ENCODE assay signal across 15 cellular contexts in the genomic region with DNA sequence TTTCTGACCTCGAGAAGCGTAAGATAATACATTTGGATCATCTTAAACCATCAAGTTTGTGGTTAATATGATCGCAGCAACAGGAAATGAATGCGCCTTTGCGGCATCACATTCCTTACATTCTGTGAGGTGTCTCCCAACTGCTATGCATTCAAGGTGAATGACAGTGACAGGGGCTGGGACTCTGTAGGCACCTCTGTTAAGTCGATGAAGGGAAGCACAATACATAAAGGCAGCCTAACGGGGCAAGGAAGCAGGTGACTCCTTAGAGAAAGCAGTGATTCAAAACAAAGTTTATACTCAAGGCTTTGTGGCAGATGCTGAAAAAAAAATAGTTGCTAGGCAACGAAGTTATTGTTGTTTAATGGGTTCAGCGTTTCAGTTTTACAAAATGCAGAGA. TPM values are rescaled to one million over a fixed set of nuclear protein-coding genes. Genes with fewer than 3 reads are reported as not detected.
DNase-seq lines count a peak whose midpoint lies in the region; TF ChIP-seq lines count a peak whose summit lies in the region.
"Had no signal": no experiment of that assay in that cellular context is flagged by ENCODE, and none has a peak within 500 bp of the region (broad histone marks: within the 10 kb centered on the region; RNA-seq: fewer than 3 reads in every experiment).

No MANE protein-coding gene starts in this region.

- no peak overlapping the region for H3K4me2 ChIP-seq in mammary epithelial cell (ENCODE audit: insufficient read depth, low read depth, low read length)

- TF ChIP-seq POLR2A in vagina (IDR thresholded peaks at IDR 0.05) = no peak

- H3K9ac ChIP-seq in mammary epithelial cell (ENCODE audit: insufficient read depth, low read length) (no peak overlapping the region), endodermal cell (ENCODE audit: extremely low read depth, low read length, poor library complexity, severe bottlenecking) (no peak overlapping the region)

- intact Hi-C loops in MCF 10A (cut with micrococcal nuclease) (no loop called here), mammary epithelial cell (cut with micrococcal nuclease) (no loop called here), vagina (cut with DNase I) (no loop called here)

- peaks cover 31% of the 10 kb centered on the region for H3K79me2 ChIP-seq in mammary epithelial cell (ENCODE audit: insufficient read depth, low read length)

- POLR2A ChIA-PET in MCF 10A (lab: Yijun Ruan, JAX) = interaction anchor here (1.1 kb wide), 1 partner anchor 9 kb away, joined by 4 read pairs; no protein-coding TSS in a partner anchor

- no peak overlapping the region for H3K4me3 ChIP-seq in mammary epithelial cell (replicated peaks in 1 of 3; ENCODE audit: insufficient read depth in 1 of 3, low read depth in 2 of 3, low read length in 3 of 3)
- H3K4me3 ChIP-seq in SJCRH30 = no peak overlapping the region
- H3K4me3 ChIP-seq in endodermal cell (ENCODE audit: low read length) = no peak overlapping the region
- no peak overlapping the region for H3K4me3 ChIP-seq in vagina
- H3K4me3 ChIP-seq: heart right ventricle, left lung had no signal

- in situ Hi-C loops in mammary epithelial cell (cut with MboI; ENCODE audit: low sequenced_read_pairs in 2 of 2) = no loop called here

- peaks cover 11% of the 10 kb centered on the region for H3K36me3 ChIP-seq in mammary epithelial cell (ENCODE audit: insufficient read depth, low read length)
- H3K36me3 ChIP-seq in SJCRH30 = peaks cover 82% of the 10 kb centered on the region
- peaks cover 87% of the 10 kb centered on the region for H3K36me3 ChIP-seq in endodermal cell (ENCODE audit: control insufficient read depth, insufficient read depth, low read length)
- peaks cover 0 to 78% of the 10 kb centered on the region in 2 donors for H3K36me3 ChIP-seq in vagina

- H4K20me1 ChIP-seq in mammary epithelial cell (ENCODE audit: insufficient read depth, low read length) = no peaks in the 10 kb centered on the region

- H3K36me3 Mint-ChIP-seq in MCF 10A (ENCODE audit: insufficient read depth, unreplicated experiment) (peaks cover 89% of the 10 kb centered on the region), endodermal cell (ENCODE audit: low read depth) (peaks cover 77% of the 10 kb centered on the region), type B pancreatic cell (peaks cover 52% of the 10 kb centered on the region)

- DNase-seq in MCF 10A (ENCODE audit: unreplicated experiment) (no peak), mammary epithelial cell (no peak), SJCRH30 (peak; percentile 95 to 96), endodermal cell (no peak), type B pancreatic cell (ENCODE audit: extremely low spot score, unreplicated experiment) (no peak), vagina (ENCODE audit: extremely low spot score in 2 of 2) (no peak), NCI-H2029 (lab: John Stamatoyannopoulos, UW) (no peak), NCI-H526 (lab: John Stamatoyannopoulos, UW) (no peak)
- DNase-seq: activated CD4-positive, CD25-positive, alpha-beta regulatory T cell; DND-41; GOT3; heart right ventricle; left lung; NCI-H1694 treated with DMSO at 0.1 percent for 48 hours had no signal

- BruUV-seq in MCF 10A (replicated peaks; lab: Mats Ljungman, UMichigan) (no TSS peak), mammary epithelial cell (replicated peaks; lab: Mats Ljungman, UMichigan) (no TSS peak)

- H3K4me1 ChIP-seq in mammary epithelial cell (ENCODE audit: insufficient read depth, low read length) = peaks cover 4% of the 10 kb centered on the region
- H3K4me1 ChIP-seq in SJCRH30 = peaks cover 31% of the 10 kb centered on the region
- H3K4me1 ChIP-seq in endodermal cell (ENCODE audit: control insufficient read depth, insufficient read depth, low read length) = no peaks in the 10 kb centered on the region
- peaks cover 13% of the 10 kb centered on the region for H3K4me1 ChIP-seq in vagina

- no peak overlapping the region for H3K4me3 Mint-ChIP-seq in MCF 10A (ENCODE audit: unreplicated experiment)
- H3K4me3 Mint-ChIP-seq in endodermal cell = no peak overlapping the region
- H3K4me3 Mint-ChIP-seq in type B pancreatic cell = peak overlapping the region; percentile 16

- no peak for TF ChIP-seq CTCF in MCF 10A (IDR thresholded peaks at IDR 0.05; ENCODE audit: unreplicated experiment)
- TF ChIP-seq CTCF in mammary epithelial cell (conservative IDR thresholded peaks at IDR 0.05 in 1 of 2, IDR thresholded peaks at IDR 0.05 in 1 of 2; ENCODE audit: extremely low read depth in 1 of 2, insufficient read depth in 1 of 2, low read depth in 1 of 2, low read length in 2 of 2) = no peak
- TF ChIP-seq CTCF in endodermal cell (conservative IDR thresholded peaks at IDR 0.05) = no peak
- TF ChIP-seq CTCF in type B pancreatic cell (conservative IDR thresholded peaks at IDR 0.05) = no peak
- TF ChIP-seq CTCF in vagina (IDR thresholded peaks at IDR 0.05) = no peak

- H3K9me3 Mint-ChIP-seq in MCF 10A (ENCODE audit: unreplicated experiment) (no peaks in the 10 kb centered on the region), endodermal cell (no peaks in the 10 kb centered on the region), type B pancreatic cell (peaks cover 4% of the 10 kb centered on the region)

- no peaks in the 10 kb centered on the region for H3K27me3 ChIP-seq in mammary epithelial cell (ENCODE audit: insufficient read depth, low read length)
- no peaks in the 10 kb centered on the region for H3K27me3 ChIP-seq in SJCRH30
- H3K27me3 ChIP-seq in endodermal cell (ENCODE audit: control insufficient read depth, insufficient read depth, low read length, poor library complexity, severe bottlenecking) = no peaks in the 10 kb centered on the region
- no peaks in the 10 kb centered on the region for H3K27me3 ChIP-seq in vagina
- H3K27me3 ChIP-seq: heart right ventricle, left lung had no signal

- H3K9me3 ChIP-seq in mammary epithelial cell (replicated peaks; ENCODE audit: insufficient read depth, low read length) (peaks cover under 1% of the 10 kb centered on the region), SJCRH30 (replicated peaks) (no peaks in the 10 kb centered on the region), endodermal cell (ENCODE audit: control insufficient read depth, low read length) (no peaks in the 10 kb centered on the region), vagina (no peaks in the 10 kb centered on the region)
- H3K9me3 ChIP-seq: heart right ventricle, left lung had no signal

- peaks cover 6% of the 10 kb centered on the region for H3K4me1 Mint-ChIP-seq in MCF 10A (ENCODE audit: insufficient read depth, unreplicated experiment)
- H3K4me1 Mint-ChIP-seq in endodermal cell = no peaks in the 10 kb centered on the region
- H3K4me1 Mint-ChIP-seq in type B pancreatic cell (ENCODE audit: unreplicated experiment) = peaks cover 18% of the 10 kb centered on the region

- WGBS in mammary epithelial cell (ENCODE audit: low coverage, missing lambda C conversion rate) = 80% methylated on average over 6 of the region's 9 CpGs
- 90 to 95% methylated on average over 7 to 9 of the region's 9 CpGs for WGBS in endodermal cell (ENCODE audit: insufficient coverage in 1 of 2, insufficient read length in 1 of 2), 2 experiments

- H3K27me3 Mint-ChIP-seq in MCF 10A (ENCODE audit: insufficient read depth, unreplicated experiment) (no peaks in the 10 kb centered on the region), endodermal cell (ENCODE audit: insufficient read depth) (no peaks in the 10 kb centered on the region), type B pancreatic cell (no peaks in the 10 kb centered on the region)

- dilution Hi-C loops in mammary epithelial cell (cut with HindIII; ENCODE audit: low sequenced_read_pairs) = loop anchor here (5.0 kb wide), 2 partner anchors 81 to 121 kb away; no protein-coding TSS in a partner anchor

- H3K27ac Mint-ChIP-seq in MCF 10A (ENCODE audit: low read depth, unreplicated experiment) (peak overlapping the region; percentile 27), endodermal cell (peak overlapping the region; percentile 37), type B pancreatic cell (peak overlapping the region; percentile 75)

- no peak overlapping the region for H2AFZ ChIP-seq in mammary epithelial cell (ENCODE audit: low read depth, low read length)

- H3K27ac ChIP-seq in mammary epithelial cell (ENCODE audit: insufficient read depth, low read depth, low read length) = no peak overlapping the region
- H3K27ac ChIP-seq in SJCRH30 = peak overlapping the region; percentile 80
- H3K27ac ChIP-seq in endodermal cell (ENCODE audit: low read depth, low read length) = no peak overlapping the region
- no peak overlapping the region for H3K27ac ChIP-seq in vagina
- H3K27ac ChIP-seq: heart right ventricle, left lung had no signal

- CTCF ChIA-PET in MCF 10A (lab: Yijun Ruan, JAX) (interaction anchor here (0.5 kb wide), 1 partner anchor 49 kb away, joined by 3 read pairs; no protein-coding TSS in a partner anchor), mammary epithelial cell (lab: Charles Lee; ENCODE audit: low non-redundant PET) (no interaction called here)

RNA-seq across cellular contexts. Expression of a gene that starts 21.6 kb away (rescaled TPM):
- total RNA-seq in MCF 10A (2022) (7.7 and 8.1 TPM in 2 replicates), mammary epithelial cell (1 to 10 TPM; 1.0 to 6.2 TPM), endodermal cell (under 1 TPM; 0.20 to 0.51 TPM), type B pancreatic cell (ENCODE audit: low replicate concordance) (31.9 and 116 TPM in 2 replicates), vagina (115 TPM)
- polyA plus RNA-seq in mammary epithelial cell = 0.46 TPM
- 0.57 TPM for polyA minus RNA-seq in mammary epithelial cell
- 0.63 and 1.1 TPM in 2 replicates for total RNA-seq in SJCRH30 (2014; rRNA removed; shearing (Covaris generic))
- polyA plus RNA-seq in endodermal cell (2013, experiment 1 of 2) = 0.04 TPM
- polyA plus RNA-seq in endodermal cell (2013, experiment 2 of 2) = not detected

RNA-seq across cellular contexts. Expression of a gene that starts 23.6 kb away (rescaled TPM):
- total RNA-seq in MCF 10A (2022) (80.8 and 106 TPM in 2 replicates), mammary epithelial cell (100 to 1,000 TPM in 1 of 2 donors, 10 to 100 TPM in 1; 24.5 to 102 TPM), endodermal cell (10 to 100 TPM; 73.9 to 78.0 TPM), type B pancreatic cell (ENCODE audit: low replicate concordance) (86.7 and 89.6 TPM in 2 replicates), vagina (52.8 TPM)
- polyA plus RNA-seq in mammary epithelial cell = 63.7 TPM
- 88.5 TPM for polyA minus RNA-seq in mammary epithelial cell
- 58.7 and 60.0 TPM in 2 replicates for total RNA-seq in SJCRH30 (2014; rRNA removed; shearing (Covaris generic))
- polyA plus RNA-seq in endodermal cell (2013, experiment 1 of 2) = 63.0 TPM
- 58.3 TPM for polyA plus RNA-seq in endodermal cell (2013, experiment 2 of 2)

RNA-seq across cellular contexts. Expression of a gene that starts 25.9 kb away (rescaled TPM):
- total RNA-seq in MCF 10A (2022) (0.37 TPM in 1 of 2 replicates, not detected in the other), mammary epithelial cell (not detected), endodermal cell (not detected), type B pancreatic cell (ENCODE audit: low replicate concordance) (0.94 and 1.3 TPM in 2 replicates), vagina (not detected)
- polyA plus RNA-seq in mammary epithelial cell = 0.15 TPM
- polyA minus RNA-seq in mammary epithelial cell = not detected
- total RNA-seq in SJCRH30 (2014; rRNA removed; shearing (Covaris generic)) = 0.06 TPM in 1 of 2 replicates, not detected in the other
- not detected for polyA plus RNA-seq in endodermal cell (2013, experiment 1 of 2)
- not detected for polyA plus RNA-seq in endodermal cell (2013, experiment 2 of 2)
- total RNA-seq: heart right ventricle, ureter had no signal

RNA-seq across cellular contexts. Expression of a gene that starts 30.3 kb away (rescaled TPM):
- total RNA-seq in MCF 10A (2022) (not detected in 2 replicates), mammary epithelial cell (not detected), endodermal cell (under 1 TPM in 1 of 2 donors, not detected in 1; 0.09 TPM), type B pancreatic cell (ENCODE audit: low replicate concordance) (0.29 TPM in 1 of 2 replicates, not detected in the other), vagina (not detected)
- not detected for polyA plus RNA-seq in mammary epithelial cell
- not detected for polyA minus RNA-seq in mammary epithelial cell
- 0.14 and 0.25 TPM in 2 replicates for total RNA-seq in SJCRH30 (2014; rRNA removed; shearing (Covaris generic))
- polyA plus RNA-seq in endodermal cell (2013, experiment 1 of 2) = not detected
- polyA plus RNA-seq in endodermal cell (2013, experiment 2 of 2) = not detected
- total RNA-seq: heart right ventricle, ureter had no signal

RNA-seq across cellular contexts. Expression of a gene that starts 48.1 kb away (rescaled TPM):
- total RNA-seq in MCF 10A (2022) = 5.3 and 5.7 TPM in 2 replicates
- total RNA-seq in mammary epithelial cell = 1 to 10 TPM; 1.0 to 3.8 TPM
- polyA plus RNA-seq in mammary epithelial cell = 2.7 TPM
- polyA minus RNA-seq in mammary epithelial cell = not detected
- 2.7 and 3.1 TPM in 2 replicates for total RNA-seq in SJCRH30 (2014; rRNA removed; shearing (Covaris generic))
- total RNA-seq in endodermal cell = 10 to 100 TPM in 1 of 2 donors, 1 to 10 TPM in 1; 7.3 to 11.7 TPM
- 14.7 TPM for polyA plus RNA-seq in endodermal cell (2013, experiment 1 of 2)
- 10.5 TPM for polyA plus RNA-seq in endodermal cell (2013, experiment 2 of 2)
- 11.5 and 14.1 TPM in 2 replicates for total RNA-seq in type B pancreatic cell (ENCODE audit: low replicate concordance)
- total RNA-seq in vagina = 3.2 TPM

Comparison
In these comparisons a context has a peak if more than half of its experiments do, and no peak if none do; other contexts are left out.
1. DNase-seq: peak in SJCRH30 (2 of 2); none in MCF 10A (single experiment), mammary epithelial cell (single experiment), endodermal cell (single experiment), type B pancreatic cell (single experiment), vagina (0 of 2), NCI-H2029 (single experiment) and NCI-H526 (0 of 2).
2. Peak in every context shown above with its lines, with median percentiles within 50 percentile points of each other: H3K27ac Mint-ChIP-seq.